ENCODE assay signal across 13 cellular contexts in the genomic region with DNA sequence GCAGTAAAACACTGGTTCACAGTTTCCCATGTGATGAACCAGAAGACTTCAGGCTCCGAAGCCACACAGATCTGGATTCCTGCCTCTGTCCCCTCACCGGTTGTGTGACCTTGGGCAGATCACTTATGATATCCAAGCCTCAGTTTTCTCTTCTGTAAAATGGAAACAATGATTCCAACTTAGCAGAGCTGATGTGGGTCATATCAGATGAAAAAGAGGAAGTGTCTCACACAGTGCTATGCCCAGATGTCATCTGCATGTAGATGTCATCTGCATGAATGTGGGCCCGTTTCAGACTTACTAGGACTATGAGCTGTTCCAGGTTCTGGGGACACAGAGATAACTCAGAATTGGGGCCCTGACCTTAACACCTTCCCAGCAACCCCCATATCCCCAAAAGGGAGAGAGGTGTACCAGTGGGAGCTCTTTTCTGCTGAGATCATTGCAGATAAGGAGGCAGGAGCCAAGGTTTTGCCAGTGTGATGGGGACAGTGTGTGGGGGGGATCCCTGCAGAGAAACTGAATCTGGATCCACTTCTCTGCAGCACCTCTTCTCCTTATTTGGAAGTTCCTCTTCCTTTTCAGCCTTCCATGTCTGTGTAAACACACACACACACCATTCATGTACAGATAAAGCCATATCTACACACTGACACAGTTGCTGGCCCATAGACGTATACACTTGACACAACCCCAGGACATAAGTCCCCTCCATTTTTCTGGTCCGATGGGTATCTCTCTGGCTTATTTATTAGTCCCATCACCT. TPM values are rescaled to one million over a fixed set of nuclear protein-coding genes. Genes with fewer than 3 reads are reported as not detected.
DNase-seq lines count a peak whose midpoint lies in the region; ATAC-seq lines count a peak whose summit lies in the region.
"Had no signal": no experiment of that assay in that cellular context is flagged by ENCODE, and none has a peak within 500 bp of the region (broad histone marks: within the 10 kb centered on the region; RNA-seq: fewer than 3 reads in every experiment).

No MANE protein-coding gene starts in this region.

- peaks cover 13% of the 10 kb centered on the region for H3K27me3 ChIP-seq in CD4-positive, CD25-positive, alpha-beta regulatory T cell (ENCODE audit: control insufficient read depth, insufficient read depth, low read length)
- H3K27me3 ChIP-seq: MG63 had no signal

- ATAC-seq in CD4-positive, CD25-positive, alpha-beta regulatory T cell (ENCODE audit: low read depth in 2 of 2), result no peak
- peak; percentile 76 for ATAC-seq in activated naive CD8-positive, alpha-beta T cell treated with anti-CD3 and anti-CD28 coated beads, Interleukin-2, amount 50 U/mL, for 24 hours
- ATAC-seq in GM21447 (IDR thresholded peaks at IDR 0.05; ENCODE audit: unreplicated experiment), result no peak
- ATAC-seq: natural killer cell had no signal

- H3K4me3 Mint-ChIP-seq in CD4-positive, CD25-positive, alpha-beta regulatory T cell, result peak overlapping the region in 1 of 4 donors; percentile 27
- no peak overlapping the region for H3K4me3 Mint-ChIP-seq in activated naive CD8-positive, alpha-beta T cell treated with anti-CD3 and anti-CD28 coated beads, Interleukin-2, amount 50 U/mL, for 24 hours
- H3K4me3 Mint-ChIP-seq: natural killer cell had no signal

- H3K27ac ChIP-seq in CD4-positive, CD25-positive, alpha-beta regulatory T cell (ENCODE audit: insufficient read depth, low read length, poor library complexity, severe bottlenecking), result no peak overlapping the region
- H3K27ac ChIP-seq: SJSA1 had no signal

- peaks cover 59% of the 10 kb centered on the region for H3K27me3 Mint-ChIP-seq in CD4-positive, CD25-positive, alpha-beta regulatory T cell
- peaks cover 29% of the 10 kb centered on the region for H3K27me3 Mint-ChIP-seq in activated naive CD8-positive, alpha-beta T cell treated with anti-CD3 and anti-CD28 coated beads, Interleukin-2, amount 50 U/mL, for 24 hours

- no peaks in the 10 kb centered on the region for H3K36me3 Mint-ChIP-seq in CD4-positive, CD25-positive, alpha-beta regulatory T cell
- H3K36me3 Mint-ChIP-seq in activated naive CD8-positive, alpha-beta T cell treated with anti-CD3 and anti-CD28 coated beads, Interleukin-2, amount 50 U/mL, for 24 hours (ENCODE audit: low read depth), result no peaks in the 10 kb centered on the region
- H3K36me3 Mint-ChIP-seq: natural killer cell had no signal

- H3K36me3 ChIP-seq in CD4-positive, CD25-positive, alpha-beta regulatory T cell (ENCODE audit: control insufficient read depth, insufficient read depth, low read length), result no peaks in the 10 kb centered on the region
- H3K36me3 ChIP-seq: MG63, SJSA1 had no signal

- no peaks in the 10 kb centered on the region for H3K9me3 ChIP-seq in CD4-positive, CD25-positive, alpha-beta regulatory T cell (ENCODE audit: control insufficient read depth in 2 of 2, low read length in 2 of 2)
- H3K9me3 ChIP-seq: MG63, SJSA1 had no signal

- peaks cover 27% of the 10 kb centered on the region for H3K4me1 ChIP-seq in CD4-positive, CD25-positive, alpha-beta regulatory T cell (ENCODE audit: control insufficient read depth, insufficient read depth, low read length, poor library complexity, severe bottlenecking)

- H3K27ac Mint-ChIP-seq in CD4-positive, CD25-positive, alpha-beta regulatory T cell, result peak overlapping the region in 2 of 3 donors; percentile 27 to 60
- H3K27ac Mint-ChIP-seq in activated naive CD8-positive, alpha-beta T cell treated with anti-CD3 and anti-CD28 coated beads, Interleukin-2, amount 50 U/mL, for 24 hours, result no peak overlapping the region
- H3K27ac Mint-ChIP-seq: natural killer cell had no signal

- no peak overlapping the region for H3K4me3 ChIP-seq in CD4-positive, CD25-positive, alpha-beta regulatory T cell (ENCODE audit: low read depth, low read length)
- H3K4me3 ChIP-seq: MG63, SJSA1 had no signal

- in situ Hi-C loops in ACHN (cut with HindIII; ENCODE audit: low pct_ligation_motif_present, low pct_unique_long_range_greater_than_20kb, low sequenced_read_pairs), result no loop called here

- H3K4me1 Mint-ChIP-seq in CD4-positive, CD25-positive, alpha-beta regulatory T cell, result peaks cover 6 to 47% (median 16%) of the 10 kb centered on the region in 4 donors
- peaks cover 43% of the 10 kb centered on the region for H3K4me1 Mint-ChIP-seq in activated naive CD8-positive, alpha-beta T cell treated with anti-CD3 and anti-CD28 coated beads, Interleukin-2, amount 50 U/mL, for 24 hours

- no peaks in the 10 kb centered on the region for H3K9me3 Mint-ChIP-seq in CD4-positive, CD25-positive, alpha-beta regulatory T cell
- H3K9me3 Mint-ChIP-seq in activated naive CD8-positive, alpha-beta T cell treated with anti-CD3 and anti-CD28 coated beads, Interleukin-2, amount 50 U/mL, for 24 hours, result no peaks in the 10 kb centered on the region
- H3K9me3 Mint-ChIP-seq: natural killer cell had no signal

- DNase-seq in NCI-H510A treated with DMSO at 0.1 percent for 48 hours (lab: John Stamatoyannopoulos, UW) (peak; percentile 6), NCI-H510A (lab: John Stamatoyannopoulos, UW) (no peak), NCI-H2196 (lab: John Stamatoyannopoulos, UW; ENCODE audit: unreplicated experiment) (peak; percentile 25), globus pallidus (ENCODE audit: low spot score) (no peak), ACHN (no peak)
- DNase-seq in CD4-positive, CD25-positive, alpha-beta regulatory T cell, result no peak
- no peak for DNase-seq in activated naive CD8-positive, alpha-beta T cell treated with anti-CD3 and anti-CD28 coated beads, Interleukin-2, amount 50 U/mL, for 24 hours
- DNase-seq: natural killer cell had no signal

RNA-seq across cellular contexts. Expression of a gene that starts 5.0 kb away (rescaled TPM):
- total RNA-seq in CD4-positive, CD25-positive, alpha-beta regulatory T cell, result 1.9 TPM
- polyA plus RNA-seq in CD4-positive, CD25-positive, alpha-beta regulatory T cell, result under 1 TPM; 0.19 to 0.49 (median 0.31) TPM

RNA-seq across cellular contexts. Expression of a gene that starts 46.7 kb away (rescaled TPM):
- total RNA-seq in CD4-positive, CD25-positive, alpha-beta regulatory T cell, result 1.1 TPM
- polyA plus RNA-seq in CD4-positive, CD25-positive, alpha-beta regulatory T cell, result not detected
- total RNA-seq: activated CD8-positive, alpha-beta memory T cell treated with anti-CD3 and anti-CD28 coated beads for 36 hours; skeletal muscle tissue had no signal

Comparison
In these comparisons a context has a peak if more than half of its experiments do, and no peak if none do; other contexts are left out.
1. DNase-seq: peak in NCI-H510A treated with DMSO at 0.1 percent for 48 hours (single experiment) and NCI-H2196 (single experiment); none in NCI-H510A (single experiment), CD4-positive, CD25-positive, alpha-beta regulatory T cell (0 of 3), activated naive CD8-positive, alpha-beta T cell treated with anti-CD3 and anti-CD28 coated beads, Interleukin-2, amount 50 U/mL, for 24 hours (single experiment), globus pallidus (single experiment) and ACHN (single experiment).